ENCODE assay signal across 8 cellular contexts in the genomic region with DNA sequence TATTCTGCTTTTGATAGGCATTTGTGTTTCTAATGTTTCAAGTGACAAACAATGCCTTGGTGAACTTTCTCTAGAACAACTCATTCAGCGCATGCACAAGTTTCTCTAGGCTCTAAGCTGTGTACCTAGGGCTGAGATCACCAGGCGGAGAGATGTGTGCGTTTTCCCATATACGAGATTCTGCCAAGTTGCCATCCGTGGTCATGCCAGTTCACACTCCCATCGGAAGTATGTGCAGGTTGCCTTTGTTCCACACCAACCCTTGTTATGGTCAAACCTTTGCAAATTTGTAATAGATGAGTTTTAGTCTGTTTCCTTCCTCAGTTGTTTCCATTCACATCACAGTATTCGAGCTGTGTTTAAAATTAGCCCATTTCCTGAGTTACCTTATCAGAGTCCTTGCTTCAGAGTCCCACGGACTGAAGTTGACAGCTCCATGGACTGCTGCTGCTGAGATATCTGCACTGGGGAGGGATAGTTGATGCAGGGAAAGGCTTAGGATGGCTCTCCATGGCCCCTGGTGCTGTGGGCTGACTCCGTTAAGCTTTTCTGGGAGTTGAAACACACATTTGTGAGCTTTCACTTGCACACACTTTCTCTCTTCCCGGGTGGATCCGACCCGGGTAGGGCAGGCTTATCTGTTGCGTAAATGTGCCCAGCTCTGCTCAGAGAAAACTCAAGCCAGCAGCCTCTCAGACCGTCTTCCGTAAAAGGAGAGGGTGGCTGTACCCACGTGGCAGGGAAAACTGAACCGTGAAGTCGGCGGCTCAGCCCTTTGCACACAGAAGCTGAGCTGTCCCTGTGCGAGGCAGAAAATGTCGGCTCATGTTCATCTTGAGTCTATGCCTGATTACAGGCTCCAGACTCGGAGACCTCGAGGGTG.
A peak's percentile ranks its signal among the peaks of the same experiment; 100 is the strongest.
DNase-seq lines count a peak whose midpoint lies in the region; ATAC-seq and TF ChIP-seq lines count a peak whose summit lies in the region.

No MANE protein-coding gene starts in this region.

- TF ChIP-seq CTCF in WI38 (IDR thresholded peaks at IDR 0.05; ENCODE audit: low read depth, low read length), result no peak
- no peak for TF ChIP-seq CTCF in WERI-Rb-1 (IDR thresholded peaks at IDR 0.05; ENCODE audit: low read depth, low read length)

- H3K9ac ChIP-seq in duodenal mucosa (ENCODE audit: low read depth in 1 of 2, low read length in 2 of 2), result peak overlapping the region; percentile 2 to 20

- no peak overlapping the region for H3K27ac ChIP-seq in duodenal mucosa (ENCODE audit: low read depth, low read length)
- H3K27ac ChIP-seq in WERI-Rb-1, result no peak overlapping the region

- ATAC-seq in GM19324 (IDR thresholded peaks at IDR 0.05; ENCODE audit: low FRiP score, unreplicated experiment) (peak; percentile 78), HG03457 (IDR thresholded peaks at IDR 0.05; ENCODE audit: unreplicated experiment) (peak; percentile 79)
- peak; percentile 73 for ATAC-seq in stimulated activated naive CD8-positive, alpha-beta T cell treated with anti-CD3 and anti-CD28 coated beads, Interleukin-15, Interleukin-2, amounts not matched to agents 100 U/mL and 50 U/mL, for 24 hours

- DNase-seq in Ammon's horn (ENCODE audit: low spot score) (peak; percentile 87), medulla oblongata (ENCODE audit: extremely low spot score) (peak; percentile 68), WERI-Rb-1 (no peak)
- DNase-seq in stimulated activated naive CD8-positive, alpha-beta T cell treated with anti-CD3 and anti-CD28 coated beads, Interleukin-15, Interleukin-2, amounts not matched to agents 100 U/mL and 50 U/mL, for 24 hours, result peak; percentile 41

- peaks cover 11 to 15% of the 10 kb centered on the region in 2 donors for H3K4me1 ChIP-seq in duodenal mucosa (ENCODE audit: control insufficient read depth in 1 of 2, insufficient read depth in 2 of 2, low read length in 2 of 2)

- H3K27me3 ChIP-seq in duodenal mucosa (ENCODE audit: control insufficient read depth in 1 of 2, insufficient read depth in 2 of 2, low read length in 2 of 2) (no peaks in the 10 kb centered on the region), WERI-Rb-1 (ENCODE audit: insufficient read depth, low read depth, severe bottlenecking) (no peaks in the 10 kb centered on the region)

- no peaks in the 10 kb centered on the region for H3K36me3 ChIP-seq in duodenal mucosa (ENCODE audit: control insufficient read depth in 1 of 2, insufficient read depth in 2 of 2, low read length in 2 of 2)
- no peaks in the 10 kb centered on the region; the same call in none of the 2 replicates for H3K36me3 ChIP-seq in WERI-Rb-1

- no peaks in the 10 kb centered on the region for H3K9me3 ChIP-seq in duodenal mucosa (ENCODE audit: control insufficient read depth in 1 of 2, low read length in 2 of 2)
- no peaks in the 10 kb centered on the region for H3K9me3 ChIP-seq in WERI-Rb-1 (ENCODE audit: severe bottlenecking)

- H3K4me3 ChIP-seq in WI38 (ENCODE audit: low read depth, low read length), result peak overlapping the region; percentile 32
- peak overlapping the region; percentile 33 to 46 for H3K4me3 ChIP-seq in duodenal mucosa (ENCODE audit: low read depth in 1 of 2, low read length in 2 of 2)
- no peak overlapping the region for H3K4me3 ChIP-seq in WERI-Rb-1 (ENCODE audit: low read depth, low read length)
